8 cellular contexts compared by ENCODE assay signal in genomic region chr6:31493875-31494694, GRCh38.
DNase-seq lines count a peak whose midpoint lies in the region; ATAC-seq and TF ChIP-seq lines count a peak whose summit lies in the region.

No MANE protein-coding gene starts in this region.

- no peaks in the 10 kb centered on the region for H3K9me3 Mint-ChIP-seq in memory B cell

- peaks cover 32% of the 10 kb centered on the region for H3K4me1 Mint-ChIP-seq in memory B cell

- H3K4me3 Mint-ChIP-seq in memory B cell = peak overlapping the region; percentile 98

- H3K27me3 Mint-ChIP-seq in memory B cell = no peaks in the 10 kb centered on the region

- peak overlapping the region; percentile 68 for H3K4me3 ChIP-seq in GM12865 (ENCODE audit: low read depth, low read length)

- peak; percentile 86 for DNase-seq in GM12865 (ENCODE audit: low read depth)
- DNase-seq in NCI-H82 (lab: John Stamatoyannopoulos, UW) = peak; percentile 86
- DNase-seq in activated CD8-positive, alpha-beta memory T cell treated with anti-CD3 and anti-CD28 coated beads for 1 hour (ENCODE audit: extremely low read depth in 1 of 2, low read depth in 1 of 2) = peak; percentile 40 to 65
- peak; percentile 69 for DNase-seq in effector CD8-positive, alpha-beta T cell (lab: John Stamatoyannopoulos, UW)
- DNase-seq in memory B cell (ENCODE audit: low spot score in 2 of 2) = peak; percentile 65 to 86
- DNase-seq in stimulated activated CD4-positive, alpha-beta T cell treated with anti-CD3 and anti-CD28 coated beads, TNF-alpha, amount 100 ng/mL, for 48 hours (ENCODE audit: low read depth in 3 of 3) = peak; percentile 57 to 80 (median 65)

- TF ChIP-seq CTCF in GM12865 (IDR thresholded peaks at IDR 0.05; ENCODE audit: insufficient read depth, low read depth, low read length, missing control alignments) = peak; percentile 85

- peaks cover 2% of the 10 kb centered on the region for H3K36me3 Mint-ChIP-seq in memory B cell

- ATAC-seq in HG03095 (IDR thresholded peaks at IDR 0.05; ENCODE audit: unreplicated experiment) = peak; percentile 40
- peak; percentile 56 for ATAC-seq in memory B cell (ENCODE audit: low read depth)
- no peak for ATAC-seq in GM19395 (IDR thresholded peaks at IDR 0.05; ENCODE audit: unreplicated experiment)

- H3K27ac Mint-ChIP-seq in memory B cell = peak overlapping the region; percentile 91
